Comparison of ENCODE assay signal across 1 cellular context in genomic region chr2:131217238-131217986, GRCh38. TPM values are rescaled to one million over a fixed set of nuclear protein-coding genes. Genes with fewer than 3 reads are reported as not detected.
"Had no signal": no experiment of that assay in that cellular context is flagged by ENCODE, and none has a peak within 500 bp of the region (broad histone marks: within the 10 kb centered on the region; RNA-seq: fewer than 3 reads in every experiment).

No MANE protein-coding gene starts in this region.

RNA-seq across cellular contexts. Expression of gene POTEE, which starts 8.1 kb away (rescaled TPM):
- total RNA-seq: GM23248 had no signal
